8 cellular contexts compared by ENCODE assay signal in genomic region chr1:7679873-7680790, GRCh38.
A peak's percentile ranks its signal among the peaks of the same experiment; 100 is the strongest.
DNase-seq lines count a peak whose midpoint lies in the region; ATAC-seq and TF ChIP-seq lines count a peak whose summit lies in the region.

No MANE protein-coding gene starts in this region.

- peak overlapping the region; percentile 69 for H3K9ac ChIP-seq in mucosa of stomach (ENCODE audit: low read length)

- peaks cover 1% of the 10 kb centered on the region for H3K4me1 Mint-ChIP-seq in activated T-cell treated with anti-CD3 and anti-CD28 coated beads, Interleukin-2, amount 50 U/mL, for 24 hours (ENCODE audit: low read depth)
- no peaks in the 10 kb centered on the region for H3K4me1 Mint-ChIP-seq in stimulated activated naive CD8-positive, alpha-beta T cell treated with anti-CD3 and anti-CD28 coated beads, Interleukin-15, amount 100 ng/mL, for 72 hours

- peak overlapping the region; percentile 76 for H3K4me3 Mint-ChIP-seq in activated T-cell treated with anti-CD3 and anti-CD28 coated beads, Interleukin-2, amount 50 U/mL, for 24 hours
- H3K4me3 Mint-ChIP-seq in stimulated activated naive CD8-positive, alpha-beta T cell treated with anti-CD3 and anti-CD28 coated beads, Interleukin-15, amount 100 ng/mL, for 72 hours: peak overlapping the region; percentile 74 to 86

- peak overlapping the region; percentile 7 to 74 (median 38) for H3K27ac ChIP-seq in esophagus squamous epithelium

- DNase-seq in NCI-H345 (lab: John Stamatoyannopoulos, UW) (peak; percentile 76), esophagus squamous epithelium (lab: John Stamatoyannopoulos, UW) (no peak)
- peak; percentile 78 for DNase-seq in activated T-cell treated with anti-CD3 and anti-CD28 coated beads, Interleukin-2, amount 50 U/mL, for 24 hours
- peak in 1 of 2 donors; percentile 38 for DNase-seq in stimulated activated naive CD8-positive, alpha-beta T cell treated with anti-CD3 and anti-CD28 coated beads, Interleukin-15, amount 100 ng/mL, for 72 hours

- intact Hi-C loops in esophagus squamous epithelium (cut with DNase I): no loop called here

- H3K27me3 Mint-ChIP-seq in activated T-cell treated with anti-CD3 and anti-CD28 coated beads, Interleukin-2, amount 50 U/mL, for 24 hours: no peaks in the 10 kb centered on the region
- peaks cover 12% of the 10 kb centered on the region for H3K27me3 Mint-ChIP-seq in stimulated activated naive CD8-positive, alpha-beta T cell treated with anti-CD3 and anti-CD28 coated beads, Interleukin-15, amount 100 ng/mL, for 72 hours

- H3K27me3 ChIP-seq in esophagus squamous epithelium: peaks cover 0 to 21% (median 0%) of the 10 kb centered on the region in 4 donors
- no peaks in the 10 kb centered on the region for H3K27me3 ChIP-seq in mucosa of stomach (ENCODE audit: control insufficient read depth, insufficient read depth, low read length)

- H3K9me3 ChIP-seq in esophagus squamous epithelium: no peaks in the 10 kb centered on the region
- H3K9me3 ChIP-seq in mucosa of stomach (ENCODE audit: control insufficient read depth, low read length): no peaks in the 10 kb centered on the region

- ATAC-seq in stimulated activated naive CD8-positive, alpha-beta T cell treated with anti-CD3 and anti-CD28 coated beads, Interleukin-15, amount 100 ng/mL, for 72 hours: peak; percentile 61
- ATAC-seq in HG03135 (IDR thresholded peaks at IDR 0.05; ENCODE audit: unreplicated experiment) (no peak), HG03280 (IDR thresholded peaks at IDR 0.05; ENCODE audit: unreplicated experiment) (no peak)

- H3K36me3 ChIP-seq in esophagus squamous epithelium (no peaks in the 10 kb centered on the region), mucosa of stomach (ENCODE audit: control insufficient read depth, insufficient read depth, low read length) (no peaks in the 10 kb centered on the region)

- H3K4me1 ChIP-seq in esophagus squamous epithelium (peaks cover 5 to 21% (median 10%) of the 10 kb centered on the region in 3 donors), mucosa of stomach (ENCODE audit: control insufficient read depth, insufficient read depth, low read length) (peaks cover 25% of the 10 kb centered on the region)

- WGBS in esophagus squamous epithelium, 2 donors: 5 to 7% methylated on average over 11 to 38 of the region's 81 CpGs

- H3K27ac Mint-ChIP-seq in activated T-cell treated with anti-CD3 and anti-CD28 coated beads, Interleukin-2, amount 50 U/mL, for 24 hours: no peak overlapping the region
- H3K27ac Mint-ChIP-seq in stimulated activated naive CD8-positive, alpha-beta T cell treated with anti-CD3 and anti-CD28 coated beads, Interleukin-15, amount 100 ng/mL, for 72 hours: peak overlapping the region in 1 of 2 donors; percentile 34

- no peak for TF ChIP-seq CTCF in esophagus squamous epithelium (IDR thresholded peaks at IDR 0.05)

- H3K9me3 Mint-ChIP-seq in activated T-cell treated with anti-CD3 and anti-CD28 coated beads, Interleukin-2, amount 50 U/mL, for 24 hours: no peaks in the 10 kb centered on the region
- H3K9me3 Mint-ChIP-seq in stimulated activated naive CD8-positive, alpha-beta T cell treated with anti-CD3 and anti-CD28 coated beads, Interleukin-15, amount 100 ng/mL, for 72 hours: no peaks in the 10 kb centered on the region

- peak in 1 of 4 donors; percentile 21 for TF ChIP-seq POLR2A in esophagus squamous epithelium (IDR thresholded peaks at IDR 0.05)

- no peaks in the 10 kb centered on the region for H3K36me3 Mint-ChIP-seq in activated T-cell treated with anti-CD3 and anti-CD28 coated beads, Interleukin-2, amount 50 U/mL, for 24 hours (ENCODE audit: low read depth)

- peak overlapping the region; percentile 43; the same call in 1 of the 2 replicates for H3K4me3 ChIP-seq in GM08714 (ENCODE audit: low read length)
- peak overlapping the region; percentile 57 to 81 (median 73) for H3K4me3 ChIP-seq in esophagus squamous epithelium
- peak overlapping the region; percentile 60 for H3K4me3 ChIP-seq in mucosa of stomach (ENCODE audit: low read length)
